ENCODE assay signal across 24 cellular contexts in the genomic region with DNA sequence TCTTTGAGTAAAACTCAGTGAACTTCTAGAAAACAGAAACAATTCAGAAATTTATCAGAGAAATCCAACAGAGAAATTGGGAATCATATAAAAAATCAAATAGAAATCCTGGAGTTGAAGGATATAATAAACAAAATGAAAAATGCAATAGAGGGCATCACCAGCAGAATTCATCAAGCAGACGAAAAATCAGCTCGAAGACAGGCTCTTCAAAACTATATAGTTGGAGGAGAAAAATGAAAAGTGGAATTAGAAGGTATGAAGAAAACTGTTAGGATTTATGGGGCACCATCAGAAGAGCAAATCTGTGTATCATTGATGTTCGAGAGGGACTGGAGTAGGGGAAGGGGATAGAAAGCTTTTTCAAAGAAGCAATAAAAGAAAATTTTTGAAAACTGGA.
DNase-seq lines count a peak whose midpoint lies in the region; ATAC-seq and TF ChIP-seq lines count a peak whose summit lies in the region.
"Had no signal": no experiment of that assay in that cellular context is flagged by ENCODE, and none has a peak within 500 bp of the region (broad histone marks: within the 10 kb centered on the region; RNA-seq: fewer than 3 reads in every experiment).

No MANE protein-coding gene starts in this region.

- H3K27ac ChIP-seq in SU-DHL-6 (ENCODE audit: low read depth, low read length), result peak overlapping the region; percentile 93; the same call in 1 of the 2 replicates

- no peak for ATAC-seq in central memory CD8-positive, alpha-beta T cell (replicated peaks; ENCODE audit: extremely low read depth, poor library complexity, severe bottlenecking)
- ATAC-seq in stimulated activated naive B cell treated with anti-CD40 and anti-IgM and Interleukin-4, amounts not matched to agents 10 μg/mL and 1 μg/mL and 100 μg/mL, for 72 hours (replicated peaks), result no peak
- no peak for ATAC-seq in GM18519 (IDR thresholded peaks at IDR 0.05; ENCODE audit: low FRiP score, unreplicated experiment)

- peaks cover 38% of the 10 kb centered on the region for H3K79me2 ChIP-seq in SU-DHL-6 (ENCODE audit: insufficient read depth, low read length)

- no peak for DNase-seq in central memory CD8-positive, alpha-beta T cell (ENCODE audit: low spot score in 2 of 2)
- DNase-seq in stimulated activated naive B cell treated with anti-CD40 and anti-IgM and Interleukin-4, amounts not matched to agents 10 μg/mL and 1 μg/mL and 100 μg/mL, for 72 hours, result no peak
- DNase-seq in GF-D8 (lab: John Stamatoyannopoulos, UW), result no peak
- DNase-seq in NCI-H510A (lab: John Stamatoyannopoulos, UW), result no peak
- DNase-seq: 8988T; ACHN; BE2C; C1 segment of cervical spinal cord; CD4-positive, alpha-beta memory T cell; CD4-positive, CD25-positive, alpha-beta regulatory T cell; CD8-positive, alpha-beta memory T cell; COR-L47; DMS 273 treated with DMSO at 0.1 percent for 48 hours; DMS153; DMS53; DMS79; DND-41; EL; GDM1 had no signal

- H3K36me3 Mint-ChIP-seq in IgD-negative memory B cell, result peaks cover 12% of the 10 kb centered on the region
- peaks cover 2% of the 10 kb centered on the region for H3K36me3 Mint-ChIP-seq in central memory CD8-positive, alpha-beta T cell (ENCODE audit: insufficient read depth)
- peaks cover 39 to 50% of the 10 kb centered on the region in 2 donors for H3K36me3 Mint-ChIP-seq in stimulated activated naive B cell treated with anti-CD40 and anti-IgM and Interleukin-4, amounts not matched to agents 10 μg/mL and 1 μg/mL and 100 μg/mL, for 72 hours

- H3K9ac ChIP-seq in SU-DHL-6 (ENCODE audit: low read length), result no peak overlapping the region
- H3K9ac ChIP-seq: BLaER1 had no signal

- no peaks in the 10 kb centered on the region for H3K9me2 ChIP-seq in SU-DHL-6 (replicated peaks; ENCODE audit: insufficient read depth, low read length)

- no peak overlapping the region for H3K4me2 ChIP-seq in SU-DHL-6 (ENCODE audit: low read depth, low read length, poor library complexity, severe bottlenecking)

- no peak for TF ChIP-seq CTCF in SU-DHL-6 (IDR thresholded peaks at IDR 0.05; ENCODE audit: insufficient read depth, low read length, poor library complexity, severe bottlenecking)

- no peaks in the 10 kb centered on the region for H4K20me1 ChIP-seq in SU-DHL-6 (ENCODE audit: low read depth, low read length)
- H4K20me1 ChIP-seq: BLaER1 had no signal

- H2AFZ ChIP-seq in SU-DHL-6 (ENCODE audit: low read depth, low read length, severe bottlenecking), result no peak overlapping the region

- H3K4me1 Mint-ChIP-seq in IgD-negative memory B cell, result peaks cover 21 to 23% (median 22%) of the 10 kb centered on the region in 3 donors
- H3K4me1 Mint-ChIP-seq in central memory CD8-positive, alpha-beta T cell, result peaks cover 35% of the 10 kb centered on the region
- peaks cover 13 to 27% of the 10 kb centered on the region in 2 donors for H3K4me1 Mint-ChIP-seq in stimulated activated naive B cell treated with anti-CD40 and anti-IgM and Interleukin-4, amounts not matched to agents 10 μg/mL and 1 μg/mL and 100 μg/mL, for 72 hours
- H3K4me1 Mint-ChIP-seq: CD14-positive monocyte had no signal

- no peak overlapping the region for H3K4me3 ChIP-seq in SU-DHL-6 (ENCODE audit: insufficient read depth, low read length, poor library complexity, severe bottlenecking)

- H3K4me3 Mint-ChIP-seq in IgD-negative memory B cell, result peak overlapping the region in 1 of 4 donors; percentile 41
- H3K4me3 Mint-ChIP-seq in central memory CD8-positive, alpha-beta T cell, result no peak overlapping the region
- H3K4me3 Mint-ChIP-seq in stimulated activated naive B cell treated with anti-CD40 and anti-IgM and Interleukin-4, amounts not matched to agents 10 μg/mL and 1 μg/mL and 100 μg/mL, for 72 hours, result no peak overlapping the region
- H3K4me3 Mint-ChIP-seq: CD14-positive monocyte; CD4-positive, alpha-beta memory T cell had no signal

- no peaks in the 10 kb centered on the region for H3K27me3 Mint-ChIP-seq in IgD-negative memory B cell
- no peaks in the 10 kb centered on the region for H3K27me3 Mint-ChIP-seq in central memory CD8-positive, alpha-beta T cell
- H3K27me3 Mint-ChIP-seq in stimulated activated naive B cell treated with anti-CD40 and anti-IgM and Interleukin-4, amounts not matched to agents 10 μg/mL and 1 μg/mL and 100 μg/mL, for 72 hours, result no peaks in the 10 kb centered on the region
- H3K27me3 Mint-ChIP-seq: CD4-positive, alpha-beta memory T cell; CD4-positive, CD25-positive, alpha-beta regulatory T cell; CD8-positive, alpha-beta memory T cell had no signal

- H3K27me3 ChIP-seq in SU-DHL-6 (ENCODE audit: low read length), result no peaks in the 10 kb centered on the region
- H3K27me3 ChIP-seq: BE2C, BLaER1 had no signal

- peaks cover 54% of the 10 kb centered on the region for H3F3A ChIP-seq in SU-DHL-6 (ENCODE audit: insufficient read depth)

- H3K9me3 ChIP-seq in SU-DHL-6 (ENCODE audit: insufficient read depth, low read length), result peaks cover 26% of the 10 kb centered on the region; the same call in 1 of the 2 replicates
- H3K9me3 ChIP-seq: BE2C had no signal

- H3K9me3 Mint-ChIP-seq in IgD-negative memory B cell, result peaks cover 2 to 33% (median 11%) of the 10 kb centered on the region in 3 donors
- H3K9me3 Mint-ChIP-seq in central memory CD8-positive, alpha-beta T cell, result peaks cover 24% of the 10 kb centered on the region
- peaks cover 20 to 29% of the 10 kb centered on the region in 2 donors for H3K9me3 Mint-ChIP-seq in stimulated activated naive B cell treated with anti-CD40 and anti-IgM and Interleukin-4, amounts not matched to agents 10 μg/mL and 1 μg/mL and 100 μg/mL, for 72 hours

- peaks cover 63% of the 10 kb centered on the region for H3K36me3 ChIP-seq in SU-DHL-6 (ENCODE audit: low read length)
- H3K36me3 ChIP-seq: BE2C had no signal

- peak overlapping the region in 2 of 3 donors; percentile 39 to 73 for H3K27ac Mint-ChIP-seq in IgD-negative memory B cell
- H3K27ac Mint-ChIP-seq in central memory CD8-positive, alpha-beta T cell (ENCODE audit: low read depth), result peak overlapping the region; percentile 55
- peak overlapping the region; percentile 22 for H3K27ac Mint-ChIP-seq in stimulated activated naive B cell treated with anti-CD40 and anti-IgM and Interleukin-4, amounts not matched to agents 10 μg/mL and 1 μg/mL and 100 μg/mL, for 72 hours
- H3K27ac Mint-ChIP-seq: CD14-positive monocyte; CD4-positive, alpha-beta memory T cell; CD8-positive, alpha-beta memory T cell had no signal
